1 cellular context compared by ENCODE assay signal in the genomic region with DNA sequence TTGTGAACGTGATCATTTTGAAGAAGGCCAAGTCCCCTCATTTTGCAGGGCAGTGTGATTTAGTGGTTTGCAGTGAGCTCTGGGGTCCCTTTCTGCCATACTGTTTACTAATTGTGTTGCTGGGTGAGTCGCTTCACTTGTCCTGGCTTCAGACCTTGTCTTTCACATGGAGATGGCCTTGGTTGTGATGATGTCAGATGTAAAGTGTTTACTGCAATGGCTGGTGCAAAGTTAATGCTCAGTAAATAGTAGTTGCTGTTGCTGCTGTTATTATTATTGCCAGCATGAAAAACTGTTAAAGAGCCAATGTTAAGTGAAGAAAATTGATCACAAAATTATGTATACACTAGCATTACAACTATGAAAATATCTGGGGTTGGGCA. TPM values are rescaled to one million over a fixed set of nuclear protein-coding genes. Genes with fewer than 3 reads are reported as not detected.
"Had no signal": no experiment of that assay in that cellular context is flagged by ENCODE, and none has a peak within 500 bp of the region (broad histone marks: within the 10 kb centered on the region; RNA-seq: fewer than 3 reads in every experiment).

No MANE protein-coding gene starts in this region.

RNA-seq across cellular contexts. Expression of a gene that starts 53.9 kb away (rescaled TPM):
- total RNA-seq: SK-MEL-5 had no signal
